ENCODE assay signal across 1 cellular context in the genomic region with DNA sequence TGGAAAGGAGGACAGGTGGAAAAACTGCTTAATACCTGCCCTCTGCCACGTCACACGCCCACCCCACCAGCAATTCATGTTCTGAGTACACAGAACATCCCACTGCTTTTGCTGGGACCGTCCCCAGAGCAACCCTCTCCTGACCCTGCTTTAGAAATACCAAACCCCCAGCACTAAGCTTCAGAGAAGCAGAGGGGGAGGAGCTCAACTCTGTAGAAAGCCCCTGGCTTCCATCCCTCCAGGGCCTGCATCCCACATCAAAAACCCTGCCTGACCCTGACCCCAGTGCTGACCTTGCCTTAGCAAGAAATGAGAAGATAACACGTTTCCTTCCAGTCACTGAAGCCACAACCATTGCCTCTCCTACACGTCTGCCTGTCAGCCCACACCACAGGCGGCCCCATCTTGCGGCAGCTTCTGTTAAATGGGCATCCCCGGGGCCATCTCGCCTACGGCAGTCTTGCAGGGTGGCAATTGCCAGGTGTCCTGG.
TF ChIP-seq lines count a peak whose summit lies in the region.

No MANE protein-coding gene starts in this region.

TF ChIP-seq in WTC11, 78 proteins besides CTCF, POLR2A, EP300 and RAD21:
- TF ChIP-seq ATF1 (CRISPR knock-in tag; IDR thresholded peaks at IDR 0.05): no peak
- TF ChIP-seq ATF2 (CRISPR knock-in tag; IDR thresholded peaks at IDR 0.05; ENCODE audit: borderline replicate concordance, low read depth): no peak
- no peak for TF ChIP-seq ZNF138 (CRISPR knock-in tag; conservative IDR thresholded peaks at IDR 0.05)
- no peak for TF ChIP-seq FOXP4 (CRISPR knock-in tag; IDR thresholded peaks at IDR 0.05)
- no peak for TF ChIP-seq NFYB (CRISPR knock-in tag; conservative IDR thresholded peaks at IDR 0.05; ENCODE audit: low read depth)
- TF ChIP-seq CREB1 (CRISPR knock-in tag; IDR thresholded peaks at IDR 0.05): no peak
- no peak for TF ChIP-seq PRRX2 (CRISPR knock-in tag; IDR thresholded peaks at IDR 0.05)
- no peak for TF ChIP-seq ZBTB43 (CRISPR knock-in tag; IDR thresholded peaks at IDR 0.05)
- no peak for TF ChIP-seq ZNF671 (CRISPR knock-in tag; IDR thresholded peaks at IDR 0.05)
- no peak for TF ChIP-seq RELA (CRISPR knock-in tag; IDR thresholded peaks at IDR 0.05; ENCODE audit: borderline replicate concordance)
- TF ChIP-seq, protein P1, sequence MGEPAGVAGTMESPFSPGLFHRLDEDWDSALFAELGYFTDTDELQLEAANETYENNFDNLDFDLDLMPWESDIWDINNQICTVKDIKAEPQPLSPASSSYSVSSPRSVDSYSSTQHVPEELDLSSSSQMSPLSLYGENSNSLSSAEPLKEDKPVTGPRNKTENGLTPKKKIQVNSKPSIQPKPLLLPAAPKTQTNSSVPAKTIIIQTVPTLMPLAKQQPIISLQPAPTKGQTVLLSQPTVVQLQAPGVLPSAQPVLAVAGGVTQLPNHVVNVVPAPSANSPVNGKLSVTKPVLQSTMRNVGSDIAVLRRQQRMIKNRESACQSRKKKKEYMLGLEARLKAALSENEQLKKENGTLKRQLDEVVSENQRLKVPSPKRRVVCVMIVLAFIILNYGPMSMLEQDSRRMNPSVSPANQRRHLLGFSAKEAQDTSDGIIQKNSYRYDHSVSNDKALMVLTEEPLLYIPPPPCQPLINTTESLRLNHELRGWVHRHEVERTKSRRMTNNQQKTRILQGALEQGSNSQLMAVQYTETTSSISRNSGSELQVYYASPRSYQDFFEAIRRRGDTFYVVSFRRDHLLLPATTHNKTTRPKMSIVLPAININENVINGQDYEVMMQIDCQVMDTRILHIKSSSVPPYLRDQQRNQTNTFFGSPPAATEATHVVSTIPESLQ (CRISPR knock-in tag; IDR thresholded peaks at IDR 0.05): no peak
- TF ChIP-seq ESRRA (CRISPR knock-in tag; IDR thresholded peaks at IDR 0.05; ENCODE audit: borderline replicate concordance): no peak
- TF ChIP-seq CREM (CRISPR knock-in tag; IDR thresholded peaks at IDR 0.05): no peak
- no peak for TF ChIP-seq ZNF532 (CRISPR knock-in tag; IDR thresholded peaks at IDR 0.05; ENCODE audit: borderline replicate concordance)
- no peak for TF ChIP-seq ZNF425 (CRISPR knock-in tag; conservative IDR thresholded peaks at IDR 0.05)
- TF ChIP-seq ETV6 (CRISPR knock-in tag; IDR thresholded peaks at IDR 0.05): no peak
- TF ChIP-seq CBFB (CRISPR knock-in tag; IDR thresholded peaks at IDR 0.05; ENCODE audit: low read depth): no peak
